ENCODE assay signal across 1 cellular context in the genomic region with DNA sequence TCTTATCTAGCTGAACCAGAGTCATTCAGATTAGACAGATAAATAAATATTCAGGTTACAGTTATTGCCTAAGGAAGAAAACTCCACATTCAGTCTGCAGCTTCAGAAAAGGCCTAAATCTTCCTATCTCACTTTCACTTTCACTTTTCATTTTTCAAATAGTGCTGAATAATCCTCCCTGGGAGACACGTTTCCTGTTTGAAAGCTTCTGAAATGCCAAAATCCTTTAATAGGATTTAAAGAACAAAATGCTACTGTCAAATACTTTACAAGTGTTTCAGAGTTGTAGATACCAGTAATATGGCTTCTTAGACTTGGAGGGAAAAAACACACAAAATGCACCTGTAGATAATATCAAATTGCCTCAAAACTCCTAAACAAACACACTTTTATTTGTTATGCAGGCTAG.
TF ChIP-seq lines count a peak whose summit lies in the region.

No MANE protein-coding gene starts in this region.

TF ChIP-seq in IMR-90, 13 proteins besides CTCF, POLR2A, EP300 and RAD21 (continued from another document):
- TF ChIP-seq, protein P1, sequence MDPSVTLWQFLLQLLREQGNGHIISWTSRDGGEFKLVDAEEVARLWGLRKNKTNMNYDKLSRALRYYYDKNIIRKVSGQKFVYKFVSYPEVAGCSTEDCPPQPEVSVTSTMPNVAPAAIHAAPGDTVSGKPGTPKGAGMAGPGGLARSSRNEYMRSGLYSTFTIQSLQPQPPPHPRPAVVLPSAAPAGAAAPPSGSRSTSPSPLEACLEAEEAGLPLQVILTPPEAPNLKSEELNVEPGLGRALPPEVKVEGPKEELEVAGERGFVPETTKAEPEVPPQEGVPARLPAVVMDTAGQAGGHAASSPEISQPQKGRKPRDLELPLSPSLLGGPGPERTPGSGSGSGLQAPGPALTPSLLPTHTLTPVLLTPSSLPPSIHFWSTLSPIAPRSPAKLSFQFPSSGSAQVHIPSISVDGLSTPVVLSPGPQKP (IDR thresholded peaks at IDR 0.05; ENCODE audit: borderline replicate concordance, low read depth, low read length): no peak
- no peak for TF ChIP-seq RFX5 (IDR thresholded peaks at IDR 0.05; ENCODE audit: low read depth, low read length)
